Comparison of ENCODE assay signal across 26 cellular contexts in genomic region chr1:94981574-94981973, GRCh38.
"Had no signal": no experiment of that assay in that cellular context is flagged by ENCODE, and none has a peak within 500 bp of the region (broad histone marks: within the 10 kb centered on the region; RNA-seq: fewer than 3 reads in every experiment).

No MANE protein-coding gene starts in this region.

- H3K27ac Mint-ChIP-seq: activated naive CD8-positive, alpha-beta T cell; activated T-helper 2 cell treated with anti-CD3 and anti-CD28 coated beads, Interferon-gamma antibody, Interleukin-2, Interleukin-4, amounts not matched to agents 10 μg/mL and 5 μg/mL and 100 μg/mL, durations not matched to agents 14 hours and 24 hours and 36 hours; effector memory CD8-positive, alpha-beta T cell; T-helper 1 cell treated with Interleukin-12 subunit alpha and Interleukin-12 subunit beta and Interleukin-4 antibody, amounts not matched to agents 30 μg/mL and 1 μg/mL, for 36 hours; WTC11 had no signal

- H3K9me3 ChIP-seq: adrenal gland, ascending aorta, gastroesophageal sphincter, left lung, mucosa of descending colon, right lobe of liver, thyroid gland had no signal

- H3K27me3 ChIP-seq: adrenal gland, ascending aorta, brain microvascular endothelial cell, dorsolateral prefrontal cortex, gastroesophageal sphincter, left lung, right lobe of liver, thyroid gland had no signal

- H3K27me3 Mint-ChIP-seq: activated naive CD8-positive, alpha-beta T cell; effector memory CD8-positive, alpha-beta T cell had no signal

- H3K4me1 ChIP-seq: left lung, parathyroid adenoma, right lobe of liver had no signal

- H3K4me3 Mint-ChIP-seq: activated naive CD8-positive, alpha-beta T cell; activated T-cell treated with anti-CD3 and anti-CD28 coated beads, Interleukin-2, amount 50 U/mL, for 4 hours; effector memory CD8-positive, alpha-beta T cell; T-helper 1 cell treated with Interleukin-12 subunit alpha and Interleukin-12 subunit beta and Interleukin-4 antibody, amounts not matched to agents 30 μg/mL and 1 μg/mL, for 36 hours; WTC11 had no signal

- H3K9me3 Mint-ChIP-seq: activated T-cell treated with anti-CD3 and anti-CD28 coated beads, Interleukin-2, amount 50 U/mL, for 4 hours; activated T-helper 2 cell treated with anti-CD3 and anti-CD28 coated beads, Interferon-gamma antibody, Interleukin-2, Interleukin-4, amounts not matched to agents 10 μg/mL and 5 μg/mL and 100 μg/mL, durations not matched to agents 14 hours and 24 hours and 36 hours; effector memory CD8-positive, alpha-beta T cell; T-helper 1 cell treated with Interleukin-12 subunit alpha and Interleukin-12 subunit beta and Interleukin-4 antibody, amounts not matched to agents 30 μg/mL and 1 μg/mL, for 36 hours; WTC11 had no signal

- H2AFZ ChIP-seq: parathyroid adenoma had no signal

- H3K79me2 ChIP-seq: parathyroid adenoma had no signal

- H3K36me3 ChIP-seq: adrenal gland, ascending aorta, brain microvascular endothelial cell, gastroesophageal sphincter, left lung, right lobe of liver, thyroid gland had no signal

- H3K4me1 Mint-ChIP-seq: WTC11 had no signal

- H3K36me3 Mint-ChIP-seq: WTC11 had no signal

- DNase-seq: activated CD4-positive, alpha-beta T cell treated with anti-CD3 and anti-CD28 coated beads, Interleukin-2, amount 50 U/mL, for 48 hours; activated CD8-positive, alpha-beta memory T cell treated with anti-CD3 and anti-CD28 coated beads, Interleukin-2, amount 50 U/mL, for 48 hours; activated naive CD4-positive, alpha-beta T cell; activated T-cell treated with anti-CD3 and anti-CD28 coated beads, Interleukin-2, amount 50 U/mL, for 4 hours; adrenal gland; brain microvascular endothelial cell; caudate nucleus; dorsolateral prefrontal cortex; effector memory CD8-positive, alpha-beta T cell; head of caudate nucleus; left lung; mesenchymal stem cell; mucosa of descending colon; nucleus accumbens; right lobe of liver; stimulated activated CD4-positive, alpha-beta T cell treated with anti-CD3 and anti-CD28 coated beads, Interleukin-4, amount 100 ng/mL, for 1 hour; stimulated activated naive CD8-positive, alpha-beta T cell treated with anti-CD3 and anti-CD28 coated beads, Interleukin-15, Interleukin-2, amounts not matched to agents 100 U/mL and 50 U/mL, for 24 hours; T1000; thyroid gland had no signal

- H3K9ac ChIP-seq: parathyroid adenoma had no signal

- H3K27ac ChIP-seq: ascending aorta, brain microvascular endothelial cell had no signal

- ATAC-seq: activated T-cell treated with anti-CD3 and anti-CD28 coated beads, Interleukin-2, amount 50 U/mL, for 4 hours; effector memory CD8-positive, alpha-beta T cell; gastroesophageal sphincter; left lung; stimulated activated naive CD8-positive, alpha-beta T cell treated with anti-CD3 and anti-CD28 coated beads, Interleukin-15, Interleukin-2, amounts not matched to agents 100 U/mL and 50 U/mL, for 24 hours; WTC11 had no signal

- H3K4me3 ChIP-seq: adrenal gland, ascending aorta, dorsolateral prefrontal cortex, gastroesophageal sphincter, left lung, mucosa of descending colon, right lobe of liver, thyroid gland had no signal
